Comparison of ENCODE assay signal across 23 cellular contexts in the genomic region with DNA sequence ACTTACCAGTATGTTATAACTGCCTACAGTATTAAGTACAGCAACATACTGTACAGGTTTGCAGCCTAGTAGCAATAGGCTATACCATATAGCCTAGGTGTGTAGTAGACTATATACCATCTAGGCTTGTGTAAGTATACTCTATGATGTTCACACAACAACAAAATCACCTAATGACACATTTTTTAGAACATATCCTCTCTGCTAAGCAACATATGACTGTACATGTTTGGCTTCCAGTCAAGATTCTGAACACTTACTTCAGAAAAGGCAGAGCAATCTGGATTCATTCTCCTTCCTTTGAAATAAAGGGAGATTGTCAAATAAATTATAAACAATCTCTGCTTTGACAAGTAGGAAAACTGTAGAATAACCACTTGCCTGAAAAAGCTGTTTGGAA.
DNase-seq lines count a peak whose midpoint lies in the region; FAIRE-seq and TF ChIP-seq lines count a peak whose summit lies in the region.
"Had no signal": no experiment of that assay in that cellular context is flagged by ENCODE, and none has a peak within 500 bp of the region (broad histone marks: within the 10 kb centered on the region; RNA-seq: fewer than 3 reads in every experiment).

No MANE protein-coding gene starts in this region.

- intact Hi-C loops in activated naive CD4-positive, alpha-beta T cell treated with anti-CD3 and anti-CD28 coated beads for 36 hours (cut with micrococcal nuclease) = loop anchor here (2.0 to 10.0 kb wide), 2 partner anchors 139 to 1199 kb away; no protein-coding TSS in a partner anchor

- no peak overlapping the region for H3K4me3 ChIP-seq in choroid plexus epithelial cell (ENCODE audit: low read depth, low read length)
- H3K4me3 ChIP-seq: cardiac muscle cell, heart left ventricle, SJSA1, thoracic aorta had no signal

- H3K36me3 Mint-ChIP-seq in activated naive CD4-positive, alpha-beta T cell treated with anti-CD3 and anti-CD28 coated beads for 36 hours (ENCODE audit: low read depth) = no peaks in the 10 kb centered on the region
- H3K36me3 Mint-ChIP-seq: activated naive CD4-positive, alpha-beta T cell treated with anti-CD3 and anti-CD28 coated beads, Interleukin-2, amount 10 ng/mL, durations not matched to agents 7 days and 5 days had no signal

- no peaks in the 10 kb centered on the region for H3K9me3 Mint-ChIP-seq in activated naive CD4-positive, alpha-beta T cell treated with anti-CD3 and anti-CD28 coated beads for 36 hours
- H3K9me3 Mint-ChIP-seq: activated naive CD4-positive, alpha-beta T cell treated with anti-CD3 and anti-CD28 coated beads, Interleukin-2, amount 10 ng/mL, durations not matched to agents 7 days and 5 days; endodermal cell; H9 had no signal

- H3K27ac Mint-ChIP-seq in activated naive CD4-positive, alpha-beta T cell treated with anti-CD3 and anti-CD28 coated beads for 36 hours = no peak overlapping the region
- H3K27ac Mint-ChIP-seq: activated naive CD4-positive, alpha-beta T cell treated with anti-CD3 and anti-CD28 coated beads, Interleukin-2, amount 10 ng/mL, durations not matched to agents 7 days and 5 days; endodermal cell; H9 had no signal

- H3K27me3 Mint-ChIP-seq in activated naive CD4-positive, alpha-beta T cell treated with anti-CD3 and anti-CD28 coated beads for 36 hours (ENCODE audit: low read depth) = no peaks in the 10 kb centered on the region
- H3K27me3 Mint-ChIP-seq: activated naive CD4-positive, alpha-beta T cell treated with anti-CD3 and anti-CD28 coated beads, Interleukin-2, amount 10 ng/mL, durations not matched to agents 7 days and 5 days had no signal

- H3K4me1 Mint-ChIP-seq in activated naive CD4-positive, alpha-beta T cell treated with anti-CD3 and anti-CD28 coated beads for 36 hours (ENCODE audit: low read depth) = peaks cover 2% of the 10 kb centered on the region
- H3K4me1 Mint-ChIP-seq: activated naive CD4-positive, alpha-beta T cell treated with anti-CD3 and anti-CD28 coated beads, Interleukin-2, amount 10 ng/mL, durations not matched to agents 7 days and 5 days had no signal

- CTCF ChIA-PET in activated naive CD4-positive, alpha-beta T cell treated with anti-CD3 and anti-CD28 coated beads for 36 hours (lab: Charles Lee) = interaction anchor here (1.1 kb wide), 1 partner anchor 823 kb away, joined by 3 read pairs; no protein-coding TSS in a partner anchor

- TF ChIP-seq CTCF in choroid plexus epithelial cell (conservative IDR thresholded peaks at IDR 0.05; ENCODE audit: low read depth, low read length) (no peak), D721Med (IDR thresholded peaks at IDR 0.05; ENCODE audit: insufficient read depth, missing control alignments) (no peak)

- H3K4me3 Mint-ChIP-seq in activated naive CD4-positive, alpha-beta T cell treated with anti-CD3 and anti-CD28 coated beads for 36 hours = no peak overlapping the region
- H3K4me3 Mint-ChIP-seq: activated naive CD4-positive, alpha-beta T cell treated with anti-CD3 and anti-CD28 coated beads, Interleukin-2, amount 10 ng/mL, durations not matched to agents 7 days and 5 days; endodermal cell; H9 had no signal

- FAIRE-seq in islet of Langerhans (lab: Jason Lieb, UNC) (peak; percentile 43), D721Med (lab: Jason Lieb, UNC) (no peak)

- DNase-seq in Ammon's horn (ENCODE audit: low spot score) (peak; percentile 6), M059J (ENCODE audit: low read depth) (peak; percentile 32), choroid plexus epithelial cell (ENCODE audit: low read depth) (peak; percentile 72), SIG-M5 treated with dmso at 0.1 percent for 504 hours (lab: John Stamatoyannopoulos, UW; ENCODE audit: unreplicated experiment) (no peak), D721Med (ENCODE audit: insufficient read length, low spot score) (no peak), iPS-NIHi11 (ENCODE audit: low spot score) (no peak)
- no peak for DNase-seq in activated naive CD4-positive, alpha-beta T cell treated with anti-CD3 and anti-CD28 coated beads for 36 hours
- DNase-seq: activated CD4-positive, alpha-beta T cell treated with anti-CD3 and anti-CD28 coated beads, Interleukin-2, amount 50 U/mL, for 1 hour; activated naive CD4-positive, alpha-beta T cell treated with anti-CD3 and anti-CD28 coated beads, Interleukin-2, amount 10 ng/mL, durations not matched to agents 7 days and 5 days; activated T-cell treated with anti-CD3 and anti-CD28 coated beads for 4 hours; BE2C; Calu3; endodermal cell; H9; heart left ventricle; kidney glomerular epithelial cell; NCI-H1436 treated with DMSO at 0.1 percent for 48 hours; NCI-H345; stimulated activated CD4-positive, alpha-beta T cell treated with anti-CD3 and anti-CD28 coated beads, Interleukin-4, amount 100 ng/mL, for 24 hours had no signal

Comparison
In these comparisons a context has a peak if more than half of its experiments do, and no peak if none do; other contexts are left out.
1. DNase-seq: peak in Ammon's horn (single experiment), M059J (single experiment) and choroid plexus epithelial cell (single experiment); none in SIG-M5 treated with dmso at 0.1 percent for 504 hours (single experiment), D721Med (single experiment), activated naive CD4-positive, alpha-beta T cell treated with anti-CD3 and anti-CD28 coated beads for 36 hours (single experiment) and iPS-NIHi11 (single experiment).